19 cellular contexts compared by ENCODE assay signal in the genomic region with DNA sequence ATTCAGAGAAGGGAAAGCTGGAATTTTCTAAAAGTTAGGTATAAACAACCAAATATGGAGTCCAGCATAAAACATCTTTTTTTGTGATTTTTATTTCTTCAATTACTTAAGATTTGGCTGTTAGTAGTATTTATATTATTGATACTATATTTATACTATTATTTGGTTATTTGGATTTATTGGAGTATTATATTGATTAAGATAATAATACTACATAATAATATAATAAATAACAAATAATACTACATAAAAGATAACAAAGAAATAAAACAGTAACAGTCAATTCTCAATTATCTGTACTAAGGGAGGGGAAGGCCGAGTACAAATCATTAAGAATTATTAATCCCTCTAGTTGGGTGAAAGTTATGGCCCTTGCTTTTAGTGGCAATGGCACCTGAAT.
A peak's percentile ranks its signal among the peaks of the same experiment; 100 is the strongest.
DNase-seq lines count a peak whose midpoint lies in the region; ATAC-seq, FAIRE-seq and TF ChIP-seq lines count a peak whose summit lies in the region.
"Had no signal": no experiment of that assay in that cellular context is flagged by ENCODE, and none has a peak within 500 bp of the region (broad histone marks: within the 10 kb centered on the region; RNA-seq: fewer than 3 reads in every experiment).

No MANE protein-coding gene starts in this region.

- H3K4me3 ChIP-seq in GM23248 = no peak overlapping the region
- no peak overlapping the region for H3K4me3 ChIP-seq in gastrocnemius medialis
- H3K4me3 ChIP-seq: A549 had no signal

- no peaks in the 10 kb centered on the region for H3K9me3 ChIP-seq in GM23248 (ENCODE audit: low read depth)
- no peaks in the 10 kb centered on the region for H3K9me3 ChIP-seq in gastrocnemius medialis
- H3K9me3 ChIP-seq: A549, Caco-2 had no signal

- 50 to 65% methylated on average over 1 of the region's 1 CpG for WGBS in GM23248 (ENCODE audit: low coverage in 1 of 2, low lambda C conversion rate in 2 of 2, missing lambda C conversion rate in 2 of 2), 2 experiments

- no peaks in the 10 kb centered on the region for H3K36me3 Mint-ChIP-seq in WTC11

- no peak overlapping the region for H3K4me3 Mint-ChIP-seq in WTC11
- H3K4me3 Mint-ChIP-seq: HFFc6 had no signal

- no peak for DNase-seq in GM23248
- no peak for DNase-seq in WTC11 (ENCODE audit: low spot score)
- no peak for DNase-seq in frontal cortex (ENCODE audit: low spot score in 2 of 2)
- no peak for DNase-seq in stimulated activated naive CD4-positive, alpha-beta T cell (lab: John Stamatoyannopoulos, UW)
- no peak for DNase-seq in Right ventricle myocardium superior
- no peak for DNase-seq in gastrocnemius medialis
- DNase-seq: AML-193; Caco-2; CD4-positive, alpha-beta T cell; GDM1; GOT3; H7; HFFc6 had no signal

- peaks cover 9% of the 10 kb centered on the region for H3F3A ChIP-seq in GM23248 (ENCODE audit: insufficient read depth)

- H3K27ac Mint-ChIP-seq in WTC11 = no peak overlapping the region
- H3K27ac Mint-ChIP-seq: HFFc6 had no signal

- peaks cover 8% of the 10 kb centered on the region; the same call in 1 of the 2 replicates for H3K79me2 ChIP-seq in GM23248 (ENCODE audit: insufficient read depth)

- H3K4me1 ChIP-seq in GM23248 (ENCODE audit: insufficient read depth) = peaks cover 15% of the 10 kb centered on the region
- peaks cover 0 to 13% of the 10 kb centered on the region in 2 donors for H3K4me1 ChIP-seq in gastrocnemius medialis

- H3K27me3 ChIP-seq in GM23248 (replicated peaks; ENCODE audit: insufficient read depth) (no peaks in the 10 kb centered on the region), gastrocnemius medialis (no peaks in the 10 kb centered on the region)

- H4K20me1 ChIP-seq in GM23248 (ENCODE audit: insufficient read depth) = no peaks in the 10 kb centered on the region

- TF ChIP-seq CTCF in WTC11 (IDR thresholded peaks at IDR 0.05) (no peak), gastrocnemius medialis (IDR thresholded peaks at IDR 0.05 in 4 of 5, conservative IDR thresholded peaks at IDR 0.05 in 1 of 5) (no peak)

- peaks cover 5% of the 10 kb centered on the region for H3K9me3 Mint-ChIP-seq in WTC11
- H3K9me3 Mint-ChIP-seq: CD4-positive, alpha-beta T cell; HFFc6 had no signal

- H3K4me2 ChIP-seq in GM23248 (ENCODE audit: unreplicated experiment) = no peak overlapping the region
- H3K4me2 ChIP-seq: A549 had no signal

- intact Hi-C loops in Right ventricle myocardium superior (cut with DNase I) (no loop called here), gastrocnemius medialis (cut with DNase I; ENCODE audit: low total_unique reads) (no loop called here)

- H3K9me2 ChIP-seq in GM23248 (ENCODE audit: insufficient read depth) = no peaks in the 10 kb centered on the region

- CTCF ChIA-PET in WTC11 (lab: Charles Lee) = interaction anchor here (0.6 kb wide), 1 partner anchor 191 kb away, joined by 6 read pairs; no protein-coding TSS in a partner anchor

- ATAC-seq in WTC11 (no peak), Right ventricle myocardium superior (ENCODE audit: poor library complexity) (no peak), gastrocnemius medialis (no peak)
- ATAC-seq: A549, HCT116 had no signal

- in situ Hi-C loops in GM23248 (cut with MboI) = loop anchor here (10.0 kb wide), 1 partner anchor 276 kb away; no protein-coding TSS in a partner anchor
- in situ Hi-C loops in gastrocnemius medialis (cut with MboI; ENCODE audit: low sequenced_read_pairs in 4 of 4) = loop anchor here in 1 of 4 donors (10.0 kb wide), 1 partner anchor 276 kb away; no protein-coding TSS in a partner anchor

- no peak overlapping the region for H3K9ac ChIP-seq in GM23248

- no peaks in the 10 kb centered on the region for H3K27me3 Mint-ChIP-seq in WTC11 (ENCODE audit: low read depth)
- H3K27me3 Mint-ChIP-seq: CD4-positive, alpha-beta T cell; IgD-negative memory B cell had no signal

- POLR2A ChIA-PET in WTC11 (lab: Charles Lee) = interaction anchor here (2.0 kb wide), 1 partner anchor 109 kb away, joined by 5 read pairs; a partner anchor contains a TSS

- peaks cover 14% of the 10 kb centered on the region for H3K4me1 Mint-ChIP-seq in WTC11

- peak overlapping the region; percentile 37; the same call in 1 of the 2 replicates for H2AFZ ChIP-seq in GM23248

- peak; percentile 64 for FAIRE-seq in frontal cortex (lab: Jason Lieb, UNC)
- FAIRE-seq: A549, D721Med, HTR-8/SVneo had no signal

- no peak overlapping the region for H3K27ac ChIP-seq in GM23248
- H3K27ac ChIP-seq in gastrocnemius medialis = no peak overlapping the region
- H3K27ac ChIP-seq: A549, C4-2B had no signal

- H3K36me3 ChIP-seq in GM23248 (ENCODE audit: low read depth) (no peaks in the 10 kb centered on the region), gastrocnemius medialis (no peaks in the 10 kb centered on the region)

- TF ChIP-seq POLR2A in gastrocnemius medialis (IDR thresholded peaks at IDR 0.05) = no peak

TF ChIP-seq in WTC11, 78 proteins besides CTCF, POLR2A, EP300 and RAD21:
- peak; percentile 92 for TF ChIP-seq HMGA2 (CRISPR knock-in tag; IDR thresholded peaks at IDR 0.05)
- TF ChIP-seq ZNF396 (CRISPR knock-in tag; IDR thresholded peaks at IDR 0.05; ENCODE audit: borderline replicate concordance) = no peak
